8 cellular contexts compared by ENCODE assay signal in the genomic region with DNA sequence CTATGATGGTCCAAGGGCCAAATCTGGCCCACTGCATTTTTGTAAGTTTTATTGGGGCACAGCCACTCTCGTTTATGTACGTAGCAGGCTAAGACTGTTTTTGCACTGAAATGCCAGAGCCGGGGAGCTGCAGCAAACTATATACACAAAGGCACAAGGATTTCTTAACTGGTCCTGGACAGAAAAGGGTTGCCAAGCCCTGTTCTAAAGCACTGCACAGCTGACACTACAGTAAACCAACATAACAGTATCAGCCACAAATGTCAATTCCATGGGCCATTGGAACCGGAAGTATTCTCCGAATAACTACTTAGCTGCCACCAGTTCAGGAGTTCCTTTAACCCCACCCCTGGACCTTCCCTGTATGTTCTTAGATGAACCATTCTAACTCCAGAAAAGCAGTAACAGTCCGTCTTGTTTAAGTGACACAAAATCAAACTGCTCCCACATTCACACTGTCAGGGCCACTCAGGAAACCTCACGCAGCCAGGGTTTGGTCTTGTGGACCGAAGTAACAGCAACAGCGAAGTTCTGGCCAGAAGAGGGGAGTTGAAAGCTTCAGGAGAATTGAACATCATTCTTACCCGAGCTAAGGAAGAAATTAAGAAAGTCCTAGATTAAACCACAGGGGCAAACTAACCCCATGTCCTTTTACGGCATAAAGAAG. TPM values are rescaled to one million over a fixed set of nuclear protein-coding genes. Genes with fewer than 3 reads are reported as not detected.
DNase-seq lines count a peak whose midpoint lies in the region; ATAC-seq and TF ChIP-seq lines count a peak whose summit lies in the region.

No MANE protein-coding gene starts in this region.

- H2BK5ac ChIP-seq in mesendoderm (ENCODE audit: low read length) = no peak overlapping the region

- no peak for TF ChIP-seq POLR2A in heart left ventricle (IDR thresholded peaks at IDR 0.05)

- DNase-seq in heart left ventricle (no peak), left cardiac atrium (no peak), natural killer cell (no peak), NCI-H1436 treated with DMSO at 0.1 percent for 48 hours (lab: John Stamatoyannopoulos, UW) (no peak), RPMI8226 (no peak), NCI-H1092 (lab: John Stamatoyannopoulos, UW) (no peak), mesendoderm (no peak)

- ATAC-seq in heart left ventricle (no peak), left cardiac atrium (no peak), natural killer cell (peak in 1 of 3 donors; percentile 30)

- peaks cover 0 to 81% (median 45%) of the 10 kb centered on the region in 12 donors for H3K4me1 ChIP-seq in heart left ventricle
- H3K4me1 ChIP-seq in mesendoderm (ENCODE audit: control insufficient read depth, low read depth, low read length) = no peaks in the 10 kb centered on the region

- H3K4me1 Mint-ChIP-seq in natural killer cell = peaks cover 14 to 16% of the 10 kb centered on the region in 2 donors

- H3K27ac Mint-ChIP-seq in natural killer cell = peak overlapping the region; percentile 72 to 81

- WGBS in heart left ventricle, 4 donors = 56 to 71% (median 64%) methylated on average over 11 of the region's 11 CpGs
- no CpG with 5 or more reads among the region's 11 CpGs for WGBS in mesendoderm (ENCODE audit: extremely low coverage, insufficient coverage, low lambda C conversion rate)

- no peaks in the 10 kb centered on the region for H3K79me1 ChIP-seq in mesendoderm (ENCODE audit: low read length)

- no peak overlapping the region for H3K23ac ChIP-seq in mesendoderm (ENCODE audit: low read length)

- H3K18ac ChIP-seq in mesendoderm (ENCODE audit: low read length) = no peak overlapping the region

- peak overlapping the region; percentile 78 for H3K4me3 Mint-ChIP-seq in natural killer cell

- no peaks in the 10 kb centered on the region for H3K9me3 Mint-ChIP-seq in natural killer cell

- no peak overlapping the region for H2BK15ac ChIP-seq in mesendoderm (replicated peaks; ENCODE audit: low read depth)

- H4K5ac ChIP-seq in mesendoderm (ENCODE audit: low read length) = no peak overlapping the region

- peaks cover 0 to 3% of the 10 kb centered on the region in 2 donors for H3K27me3 Mint-ChIP-seq in natural killer cell (ENCODE audit: low read depth in 2 of 2)

- no peak overlapping the region for H2BK120ac ChIP-seq in mesendoderm (ENCODE audit: low read depth, low read length)

- H3K4me3 ChIP-seq in heart left ventricle (no peak overlapping the region), mesendoderm (ENCODE audit: low read length) (no peak overlapping the region)

- H3K36me3 ChIP-seq in heart left ventricle (peaks cover 0 to 61% (median 41%) of the 10 kb centered on the region in 9 donors), mesendoderm (ENCODE audit: control insufficient read depth, insufficient read depth, low read length) (no peaks in the 10 kb centered on the region)

- no peak overlapping the region for H3K4ac ChIP-seq in mesendoderm (ENCODE audit: low read depth, low read length)

- H3K27me3 ChIP-seq in heart left ventricle (no peaks in the 10 kb centered on the region), mesendoderm (ENCODE audit: insufficient read depth, low read length, poor library complexity) (no peaks in the 10 kb centered on the region)

- H3K9me3 ChIP-seq in heart left ventricle = no peaks in the 10 kb centered on the region

- TF ChIP-seq CTCF in heart left ventricle (IDR thresholded peaks at IDR 0.05) (no peak), natural killer cell (IDR thresholded peaks at IDR 0.05) (no peak)

- no peak overlapping the region for H3K56ac ChIP-seq in mesendoderm (ENCODE audit: low read length)

- no peaks in the 10 kb centered on the region for H3K79me2 ChIP-seq in mesendoderm (ENCODE audit: control insufficient read depth, insufficient read depth, low read length)

- intact Hi-C loops in heart left ventricle (cut with DNase I) (loop anchor here in 4 of 10 donors (5.0 kb wide), 4 partner anchors 47 to 77 kb away; a partner anchor contains a TSS), left cardiac atrium (cut with DNase I) (loop anchor here in 1 of 2 donors (5.0 kb wide), 1 partner anchor 72 kb away; no protein-coding TSS in a partner anchor), natural killer cell (cut with micrococcal nuclease) (no loop called here)

- no peak overlapping the region for H3K4me2 ChIP-seq in mesendoderm (ENCODE audit: low read length)

- H3K27ac ChIP-seq in heart left ventricle = peak overlapping the region in 8 of 12 donors; percentile 33 to 94 (median 55)
- H3K27ac ChIP-seq in cingulate gyrus (ENCODE audit: low read depth, low read length) = peak overlapping the region; percentile 49
- no peak overlapping the region for H3K27ac ChIP-seq in mesendoderm (ENCODE audit: low read depth, low read length)

- no peak overlapping the region for H2AK5ac ChIP-seq in mesendoderm (ENCODE audit: low read length)

- H3K36me3 Mint-ChIP-seq in natural killer cell = no peaks in the 10 kb centered on the region

- H3K9ac ChIP-seq in mesendoderm (ENCODE audit: low read length) = no peak overlapping the region

- no peak overlapping the region for H4K8ac ChIP-seq in mesendoderm (ENCODE audit: low read depth, low read length)

RNA-seq across cellular contexts. Expression of a gene that starts 49.1 kb away (rescaled TPM):
- 100 to 1,000 TPM; 141 to 915 (median 310) TPM for total RNA-seq in heart left ventricle
- 100 to 1,000 TPM; 193 to 243 TPM for polyA plus RNA-seq in heart left ventricle
- 100 to 1,000 TPM; 107 to 179 TPM for total RNA-seq in left cardiac atrium
- 10 to 100 TPM; 42.9 to 59.7 (median 56.2) TPM for total RNA-seq in natural killer cell
- 13.0 TPM for polyA plus RNA-seq in mesendoderm (2013, experiment 1 of 2)
- polyA plus RNA-seq in mesendoderm (2013, experiment 2 of 2) = 13.2 TPM
